In genomic region chr20:33675127-33675954, GRCh38 we compare ENCODE assay signal across 9 cellular contexts. TPM values are rescaled to one million over a fixed set of nuclear protein-coding genes. Genes with fewer than 3 reads are reported as not detected.
DNase-seq lines count a peak whose midpoint lies in the region; ATAC-seq and TF ChIP-seq lines count a peak whose summit lies in the region.
"Had no signal": no experiment of that assay in that cellular context is flagged by ENCODE, and none has a peak within 500 bp of the region (broad histone marks: within the 10 kb centered on the region; RNA-seq: fewer than 3 reads in every experiment).

No MANE protein-coding gene starts in this region.

- CTCF ChIA-PET in WTC11 (lab: Charles Lee), result interaction anchor here (0.6 to 1.3 kb wide), 3 partner anchors 12 to 1658 kb away, joined by 3 to 4 read pairs (median 3); partner anchors contain the start of gene ZNF341

- no peaks in the 10 kb centered on the region for H3K27me3 ChIP-seq in HAP-1 (ENCODE audit: low read depth)
- no peaks in the 10 kb centered on the region for H3K27me3 ChIP-seq in heart right ventricle
- no peaks in the 10 kb centered on the region for H3K27me3 ChIP-seq in skeletal muscle tissue (ENCODE audit: control insufficient read depth in 3 of 3, insufficient read depth in 3 of 3, low read length in 3 of 3)

- peaks cover 29% of the 10 kb centered on the region for H3K36me3 Mint-ChIP-seq in WTC11

- ATAC-seq in WTC11 (no peak), heart right ventricle (peak in 2 of 8 donors; percentile 0 to 7), HG02588 (IDR thresholded peaks at IDR 0.05; ENCODE audit: unreplicated experiment) (no peak), HG03025 (IDR thresholded peaks at IDR 0.05; ENCODE audit: low FRiP score, unreplicated experiment) (no peak)

- H3K4me1 Mint-ChIP-seq in WTC11, result peaks cover 31% of the 10 kb centered on the region

- H3K4me1 ChIP-seq in HAP-1 (peaks cover 16% of the 10 kb centered on the region), heart right ventricle (peaks cover 9 to 45% (median 28%) of the 10 kb centered on the region in 9 donors), skeletal muscle tissue (ENCODE audit: control insufficient read depth in 3 of 3, insufficient read depth in 3 of 3, low read length in 3 of 3) (peaks cover 30 to 38% (median 38%) of the 10 kb centered on the region in 3 donors)

- in situ Hi-C loops in HAP-1 (cut with MboI; ENCODE audit: low sequenced_read_pairs), result no loop called here

- 48 to 59% methylated on average over 16 of the region's 16 CpGs for WGBS in heart right ventricle, 2 donors

- H3K27ac Mint-ChIP-seq in WTC11, result peak overlapping the region; percentile 69

- no peaks in the 10 kb centered on the region; the same call in 1 of the 2 replicates for H3K27me3 Mint-ChIP-seq in WTC11 (ENCODE audit: low read depth)

- H3K9me3 Mint-ChIP-seq in WTC11, result no peaks in the 10 kb centered on the region

- H3K9ac ChIP-seq in skeletal muscle tissue (ENCODE audit: low read depth in 1 of 3, low read length in 3 of 3), result peak overlapping the region in 2 of 3 donors; percentile 57 to 74

- TF ChIP-seq CTCF in WTC11 (IDR thresholded peaks at IDR 0.05) (no peak), heart right ventricle (IDR thresholded peaks at IDR 0.05) (no peak)

- POLR2A ChIA-PET in WTC11 (lab: Charles Lee), result interaction anchor here (0.6 kb wide), 1 partner anchor 156 kb away, joined by 4 read pairs; no protein-coding TSS in a partner anchor

- intact Hi-C loops in heart right ventricle (cut with DNase I), result loop anchor here in 1 of 10 donors (5.0 kb wide), 1 partner anchor 57 kb away; the partner anchor contains the start of gene ZNF341

- H3K4me3 Mint-ChIP-seq in WTC11, result peak overlapping the region; percentile 64

- peaks cover 56% of the 10 kb centered on the region for H3K36me3 ChIP-seq in HAP-1 (replicated peaks)
- H3K36me3 ChIP-seq in heart right ventricle, result peaks cover 0 to 13% (median 5%) of the 10 kb centered on the region in 9 donors
- H3K36me3 ChIP-seq in skeletal muscle tissue (ENCODE audit: control insufficient read depth in 3 of 3, insufficient read depth in 3 of 3, low read length in 3 of 3), result peaks cover 12 to 14% (median 13%) of the 10 kb centered on the region in 3 donors

- H3K27ac ChIP-seq in heart right ventricle, result peak overlapping the region; percentile 73 to 94 (median 85)
- H3K27ac ChIP-seq in skeletal muscle tissue (ENCODE audit: low read depth, low read length), result peak overlapping the region; percentile 71
- H3K27ac ChIP-seq: epithelial cell of prostate had no signal

- H3K9me3 ChIP-seq in HAP-1 (no peaks in the 10 kb centered on the region), heart right ventricle (no peaks in the 10 kb centered on the region), skeletal muscle tissue (ENCODE audit: control insufficient read depth in 3 of 3, low read length in 3 of 3) (no peaks in the 10 kb centered on the region)

- no peak for DNase-seq in HAP-1 (ENCODE audit: low spot score in 2 of 2)
- DNase-seq in WTC11 (ENCODE audit: low spot score), result no peak
- no peak for DNase-seq in heart right ventricle
- DNase-seq in activated gamma-delta T cell treated with Interleukin-2 at 50 U/mL for 16 hours, result no peak
- no peak for DNase-seq in NCI-H2029 (lab: John Stamatoyannopoulos, UW)

- peak overlapping the region; percentile 26 for H3K4me3 ChIP-seq in HAP-1
- H3K4me3 ChIP-seq in heart right ventricle, result peak overlapping the region in 8 of 10 donors; percentile 57 to 92 (median 72)
- H3K4me3 ChIP-seq in skeletal muscle tissue (ENCODE audit: low read length in 3 of 3), result peak overlapping the region; percentile 76 to 80 (median 80)

TF ChIP-seq in WTC11, 78 proteins besides CTCF, POLR2A, EP300 and RAD21:
- TF ChIP-seq GABPB1 (CRISPR knock-in tag; IDR thresholded peaks at IDR 0.05) (0 out of 2 replicates have a peak, but pooled peaks have one; percentile 31), FOXP4 (CRISPR knock-in tag; IDR thresholded peaks at IDR 0.05) (no peak), JUN (CRISPR knock-in tag; IDR thresholded peaks at IDR 0.05) (no peak), PRRX2 (CRISPR knock-in tag; IDR thresholded peaks at IDR 0.05) (peak; percentile 3; the same call in 1 of the 2 replicates), RORB (CRISPR knock-in tag; IDR thresholded peaks at IDR 0.05) (no peak), E2F1 (CRISPR knock-in tag; IDR thresholded peaks at IDR 0.05) (no peak), TP53 (CRISPR knock-in tag; IDR thresholded peaks at IDR 0.05) (no peak; the same call in 1 of the 2 replicates), ZNF416 (CRISPR knock-in tag; IDR thresholded peaks at IDR 0.05) (no peak), USF1 (CRISPR knock-in tag; IDR thresholded peaks at IDR 0.05) (no peak), HMGXB4 (CRISPR knock-in tag; IDR thresholded peaks at IDR 0.05) (no peak)
TF ChIP-seq in WTC11: peak in this region for 2.

RNA-seq across cellular contexts. Expression of gene NECAB3, which starts 1.1 kb away (rescaled TPM):
- total RNA-seq in WTC11 (2021) (29.3 to 38.0 TPM (median 29.7 TPM) in 3 replicates), heart right ventricle (10 to 100 TPM; 53.7 to 92.8 (median 77.2) TPM), skeletal muscle tissue (32.4 TPM)
- 10 to 100 TPM; 36.6 to 90.6 TPM for polyA plus RNA-seq in heart right ventricle

RNA-seq across cellular contexts. Expression of gene ACTL10, which starts 8.6 kb away (rescaled TPM):
- 1.3 to 1.9 TPM (median 1.5 TPM) in 3 replicates for total RNA-seq in WTC11 (2021)
- total RNA-seq in heart right ventricle, result under 1 TPM in 6 of 10 donors, not detected in 4; 0.11 to 0.39 (median 0.25) TPM
- 1 to 10 TPM in 1 of 2 donors, under 1 TPM in 1; 0.59 to 1.2 TPM for polyA plus RNA-seq in heart right ventricle
- total RNA-seq in skeletal muscle tissue, result 1.0 TPM

RNA-seq across cellular contexts. Expression of gene E2F1, which starts 10.8 kb away (rescaled TPM):
- total RNA-seq in WTC11 (2021) (34.2 to 44.2 TPM (median 34.5 TPM) in 3 replicates), heart right ventricle (1 to 10 TPM in 8 of 10 donors, under 1 TPM in 2; 0.44 to 3.4 (median 1.5) TPM), skeletal muscle tissue (5.2 TPM)
- under 1 TPM; 0.73 to 0.91 TPM for polyA plus RNA-seq in heart right ventricle

RNA-seq across cellular contexts. Expression of gene C20orf144, which starts 13.2 kb away (rescaled TPM):
- total RNA-seq in WTC11 (2021) (0.09 to 0.21 TPM (median 0.14 TPM) in 3 replicates), heart right ventricle (not detected), skeletal muscle tissue (not detected)
- under 1 TPM in 1 of 2 donors, not detected in 1; 0.03 TPM for polyA plus RNA-seq in heart right ventricle

RNA-seq across cellular contexts. Expression of gene PXMP4, which starts 44.8 kb away (rescaled TPM):
- total RNA-seq in WTC11 (2021), result 3.3 to 6.0 TPM (median 5.8 TPM) in 3 replicates
- total RNA-seq in heart right ventricle, result 10 to 100 TPM in 9 of 10 donors, 1 to 10 TPM in 1; 9.6 to 14.8 (median 12.3) TPM
- polyA plus RNA-seq in heart right ventricle, result 1 to 10 TPM; 4.6 to 4.9 TPM
- 7.3 TPM for total RNA-seq in skeletal muscle tissue

Comparison
In these comparisons a context has a peak if more than half of its experiments do, and no peak if none do; other contexts are left out.
1. H3K4me3 ChIP-seq: peak in every context shown above with its lines; median percentile 80 in skeletal muscle tissue; 72 in heart right ventricle; 26 in HAP-1.